Comparison of ENCODE assay signal across 24 cellular contexts in genomic region chr3:64600246-64600645, GRCh38.
"Had no signal": no experiment of that assay in that cellular context is flagged by ENCODE, and none has a peak within 500 bp of the region (broad histone marks: within the 10 kb centered on the region; RNA-seq: fewer than 3 reads in every experiment).

No MANE protein-coding gene starts in this region.

- H3K4me1 Mint-ChIP-seq: activated B cell treated with CpG ODN at 0.5 μM for 24 hours; activated CD4-positive, alpha-beta T cell treated with anti-CD3 and anti-CD28 coated beads, Interleukin-2, amount 10 ng/mL, durations not matched to agents 24 days and 14 days; activated naive CD8-positive, alpha-beta T cell treated with anti-CD3 and anti-CD28 coated beads for 36 hours; activated T-helper 17 cell treated with anti-CD3 and anti-CD28 coated beads, Interleukin-2, amount 50 U/mL, for 72 hours had no signal

- H3K27me3 ChIP-seq: adrenal gland had no signal

- H3K36me3 ChIP-seq: adrenal gland had no signal

- H3K9me3 Mint-ChIP-seq: activated B cell treated with CpG ODN at 0.5 μM for 24 hours; activated CD4-positive, alpha-beta memory T cell treated with anti-CD3 and anti-CD28 coated beads for 36 hours; activated CD4-positive, alpha-beta T cell treated with anti-CD3 and anti-CD28 coated beads, Interleukin-2, amount 10 ng/mL, durations not matched to agents 24 days and 14 days; activated naive CD4-positive, alpha-beta T cell treated with anti-CD3 and anti-CD28 coated beads for 36 hours; activated naive CD8-positive, alpha-beta T cell treated with anti-CD3 and anti-CD28 coated beads for 36 hours; activated T-cell treated with anti-CD3 and anti-CD28 coated beads, Interleukin-2, amount 50 U/mL, for 4 hours had no signal

- ATAC-seq: activated T-cell treated with anti-CD3 and anti-CD28 coated beads, Interleukin-2, amount 50 U/mL, for 4 hours; activated T-helper 17 cell treated with anti-CD3 and anti-CD28 coated beads, Interleukin-2, amount 50 U/mL, for 72 hours had no signal

- H3K36me3 Mint-ChIP-seq: activated CD4-positive, alpha-beta memory T cell treated with anti-CD3 and anti-CD28 coated beads for 36 hours; activated naive CD8-positive, alpha-beta T cell treated with anti-CD3 and anti-CD28 coated beads for 36 hours had no signal

- H3K27ac Mint-ChIP-seq: activated B cell treated with CpG ODN at 0.5 μM for 24 hours; activated CD4-positive, alpha-beta memory T cell treated with anti-CD3 and anti-CD28 coated beads for 36 hours; activated CD4-positive, alpha-beta T cell treated with anti-CD3 and anti-CD28 coated beads, Interleukin-2, amount 10 ng/mL, durations not matched to agents 24 days and 14 days; activated naive CD4-positive, alpha-beta T cell treated with anti-CD3 and anti-CD28 coated beads for 36 hours; activated naive CD8-positive, alpha-beta T cell treated with anti-CD3 and anti-CD28 coated beads for 36 hours; activated T-helper 17 cell treated with anti-CD3 and anti-CD28 coated beads, Interleukin-2, amount 50 U/mL, for 72 hours had no signal

- DNase-seq: activated B cell treated with CpG ODN at 0.5 μM for 24 hours; activated CD4-positive, alpha-beta memory T cell treated with anti-CD3 and anti-CD28 coated beads for 36 hours; activated CD4-positive, alpha-beta T cell treated with anti-CD3 and anti-CD28 coated beads for 1 hour; activated CD4-positive, alpha-beta T cell treated with anti-CD3 and anti-CD28 coated beads, Interleukin-2, amount 10 ng/mL, durations not matched to agents 24 days and 14 days; activated CD8-positive, alpha-beta memory T cell treated with anti-CD3 and anti-CD28 coated beads for 24 hours; activated gamma-delta T cell; activated naive CD4-positive, alpha-beta T cell treated with anti-CD3 and anti-CD28 coated beads for 36 hours; activated naive CD8-positive, alpha-beta T cell treated with anti-CD3 and anti-CD28 coated beads for 36 hours; activated T-cell treated with anti-CD3 and anti-CD28 coated beads, Interleukin-2, amount 50 U/mL, for 4 hours; adrenal gland; anterior cingulate cortex; central memory CD4-positive, alpha-beta T cell; Karpas-422; MM.1S; NCI-H1436; NCI-H1694 treated with DMSO at 0.1 percent for 48 hours; NCI-H2029 treated with DMSO at 0.1 percent for 48 hours; NCI-H446 treated with DMSO at 0.1 percent for 48 hours; NCI-H524 treated with DMSO at 0.1 percent for 48 hours; NCI-H82; SIG-M5; T-helper 2 cell; T1000 had no signal

- H3K27me3 Mint-ChIP-seq: activated B cell treated with CpG ODN at 0.5 μM for 24 hours; activated CD4-positive, alpha-beta memory T cell treated with anti-CD3 and anti-CD28 coated beads for 36 hours; activated CD4-positive, alpha-beta T cell treated with anti-CD3 and anti-CD28 coated beads, Interleukin-2, amount 10 ng/mL, durations not matched to agents 24 days and 14 days; activated naive CD8-positive, alpha-beta T cell treated with anti-CD3 and anti-CD28 coated beads for 36 hours had no signal

- H3K4me3 ChIP-seq: adrenal gland had no signal

- H3K4me3 Mint-ChIP-seq: activated B cell treated with CpG ODN at 0.5 μM for 24 hours; activated CD4-positive, alpha-beta memory T cell treated with anti-CD3 and anti-CD28 coated beads for 36 hours; activated CD4-positive, alpha-beta T cell treated with anti-CD3 and anti-CD28 coated beads, Interleukin-2, amount 10 ng/mL, durations not matched to agents 24 days and 14 days; activated naive CD4-positive, alpha-beta T cell treated with anti-CD3 and anti-CD28 coated beads for 36 hours; activated naive CD8-positive, alpha-beta T cell treated with anti-CD3 and anti-CD28 coated beads for 36 hours; activated T-cell treated with anti-CD3 and anti-CD28 coated beads, Interleukin-2, amount 50 U/mL, for 4 hours; activated T-helper 17 cell treated with anti-CD3 and anti-CD28 coated beads, Interleukin-2, amount 50 U/mL, for 72 hours had no signal

- H3K9me3 ChIP-seq: adrenal gland had no signal
